ENCODE assay signal across 21 cellular contexts in genomic region chr18:67511840-67512239, GRCh38. TPM values are rescaled to one million over a fixed set of nuclear protein-coding genes. Genes with fewer than 3 reads are reported as not detected.
DNase-seq lines count a peak whose midpoint lies in the region; ATAC-seq and TF ChIP-seq lines count a peak whose summit lies in the region.
"Had no signal": no experiment of that assay in that cellular context is flagged by ENCODE, and none has a peak within 500 bp of the region (broad histone marks: within the 10 kb centered on the region; RNA-seq: fewer than 3 reads in every experiment).

No MANE protein-coding gene starts in this region.

- TF ChIP-seq CTCF in WTC11 (IDR thresholded peaks at IDR 0.05) = no peak

- no peaks in the 10 kb centered on the region for H3K9me3 Mint-ChIP-seq in WTC11

- peaks cover 63% of the 10 kb centered on the region for H3K36me3 Mint-ChIP-seq in WTC11

- CTCF ChIA-PET in WTC11 (lab: Charles Lee) = no interaction called here

- DNase-seq in Ammon's horn (ENCODE audit: low spot score) = peak; percentile 62
- no peak for DNase-seq in WTC11 (ENCODE audit: low spot score)
- DNase-seq in globus pallidus (ENCODE audit: low spot score) = peak; percentile 79
- peak; percentile 66 for DNase-seq in putamen (ENCODE audit: low spot score)
- DNase-seq in cerebellum (ENCODE audit: low spot score) = no peak
- DNase-seq in NOMO-1 treated with dmso at 0.1 percent for 144 hours (lab: John Stamatoyannopoulos, UW; ENCODE audit: unreplicated experiment) = no peak
- DNase-seq: BE2C, DMS53, GDM1, KBM-7, NCI-H1092, NCI-H1436, NCI-H1930, NCI-H2227 treated with DMSO at 0.1 percent for 48 hours, NCI-H510A, NCI-H748 treated with DMSO at 0.1 percent for 48 hours, SIG-M5, SK-N-SH had no signal

- ATAC-seq in WTC11 (no peak), HG03520 (IDR thresholded peaks at IDR 0.05; ENCODE audit: unreplicated experiment) (no peak), HG03457 (IDR thresholded peaks at IDR 0.05; ENCODE audit: unreplicated experiment) (no peak)
- ATAC-seq: Panc1 had no signal

- no peaks in the 10 kb centered on the region for H3K27me3 Mint-ChIP-seq in WTC11 (ENCODE audit: low read depth)

- POLR2A ChIA-PET in WTC11 (lab: Charles Lee) = no interaction called here

- H3K4me1 Mint-ChIP-seq in WTC11 = peaks cover 54% of the 10 kb centered on the region

- peak overlapping the region; percentile 59; the same call in 1 of the 2 replicates for H3K27ac Mint-ChIP-seq in WTC11

- no peak overlapping the region; the same call in 1 of the 2 replicates for H3K4me3 Mint-ChIP-seq in WTC11

TF ChIP-seq in WTC11, 78 proteins besides CTCF, POLR2A, EP300 and RAD21:
- TF ChIP-seq CREB1 (CRISPR knock-in tag; IDR thresholded peaks at IDR 0.05) = no peak
- TF ChIP-seq FOXJ3 (CRISPR knock-in tag; IDR thresholded peaks at IDR 0.05; ENCODE audit: borderline replicate concordance) = no peak
- TF ChIP-seq PRDM15 (CRISPR knock-in tag; IDR thresholded peaks at IDR 0.05) = no peak
- TF ChIP-seq TEAD1 (CRISPR knock-in tag; IDR thresholded peaks at IDR 0.05) = no peak
- no peak for TF ChIP-seq JAZF1 (CRISPR knock-in tag; IDR thresholded peaks at IDR 0.05)
- TF ChIP-seq EMX1 (CRISPR knock-in tag; IDR thresholded peaks at IDR 0.05) = no peak
- TF ChIP-seq, protein P1, sequence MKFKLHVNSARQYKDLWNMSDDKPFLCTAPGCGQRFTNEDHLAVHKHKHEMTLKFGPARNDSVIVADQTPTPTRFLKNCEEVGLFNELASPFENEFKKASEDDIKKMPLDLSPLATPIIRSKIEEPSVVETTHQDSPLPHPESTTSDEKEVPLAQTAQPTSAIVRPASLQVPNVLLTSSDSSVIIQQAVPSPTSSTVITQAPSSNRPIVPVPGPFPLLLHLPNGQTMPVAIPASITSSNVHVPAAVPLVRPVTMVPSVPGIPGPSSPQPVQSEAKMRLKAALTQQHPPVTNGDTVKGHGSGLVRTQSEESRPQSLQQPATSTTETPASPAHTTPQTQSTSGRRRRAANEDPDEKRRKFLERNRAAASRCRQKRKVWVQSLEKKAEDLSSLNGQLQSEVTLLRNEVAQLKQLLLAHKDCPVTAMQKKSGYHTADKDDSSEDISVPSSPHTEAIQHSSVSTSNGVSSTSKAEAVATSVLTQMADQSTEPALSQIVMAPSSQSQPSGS (CRISPR knock-in tag; IDR thresholded peaks at IDR 0.05; ENCODE audit: borderline replicate concordance, low read depth) = no peak
- TF ChIP-seq AFF4 (CRISPR knock-in tag; IDR thresholded peaks at IDR 0.05; ENCODE audit: borderline replicate concordance) = no peak

RNA-seq across cellular contexts. Expression of gene DSEL, which starts 4.7 kb away (rescaled TPM):
- 29.3 to 33.4 TPM (median 30.1 TPM) in 3 replicates for total RNA-seq in WTC11 (2021)
- 32.8 TPM for total RNA-seq in cerebellum

Comparison
In these comparisons a context has a peak if more than half of its experiments do, and no peak if none do; other contexts are left out.
1. DNase-seq: peak in Ammon's horn (single experiment), globus pallidus (single experiment) and putamen (single experiment); none in WTC11 (single experiment), cerebellum (single experiment) and NOMO-1 treated with dmso at 0.1 percent for 144 hours (single experiment).